27 cellular contexts compared by ENCODE assay signal in the genomic region with DNA sequence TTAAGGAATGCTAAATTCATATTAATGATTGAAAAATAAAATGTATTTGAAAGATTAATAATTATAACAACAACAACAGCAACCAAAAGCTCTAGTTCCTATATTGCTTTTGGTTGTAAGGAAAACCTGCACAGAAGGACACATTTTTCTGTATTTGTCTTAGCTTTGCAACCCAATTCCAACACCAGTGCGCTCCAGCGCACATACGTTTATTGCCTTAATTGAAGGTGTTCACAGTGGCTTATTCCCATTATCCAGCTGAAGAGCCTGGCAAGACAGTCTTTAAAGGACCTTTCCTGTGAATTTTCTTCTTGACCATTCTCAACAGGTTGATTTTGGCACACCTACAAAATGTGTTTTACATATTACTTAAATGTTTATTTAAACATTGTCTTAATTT.
"Had no signal": no experiment of that assay in that cellular context is flagged by ENCODE, and none has a peak within 500 bp of the region (broad histone marks: within the 10 kb centered on the region; RNA-seq: fewer than 3 reads in every experiment).

No MANE protein-coding gene starts in this region.

- H3K9me3 ChIP-seq: colonic mucosa, esophagus muscularis mucosa, lower lobe of right lung, prostate gland, right atrium auricular region, suprapubic skin, vagina had no signal

- H3K4me1 ChIP-seq: colonic mucosa, esophagus muscularis mucosa, foreskin keratinocyte, gastroesophageal sphincter, heart right ventricle, lower lobe of right lung, prostate gland, right atrium auricular region, suprapubic skin, vagina had no signal

- H3K36me3 ChIP-seq: colonic mucosa, esophagus muscularis mucosa, gastroesophageal sphincter, heart right ventricle, lower lobe of right lung, prostate gland, right atrium auricular region, suprapubic skin, vagina had no signal

- H3K4me2 ChIP-seq: smooth muscle cell had no signal

- H3K27me3 ChIP-seq: colonic mucosa, esophagus muscularis mucosa, foreskin keratinocyte, gastroesophageal sphincter, heart right ventricle, right atrium auricular region, suprapubic skin, vagina had no signal

- DNase-seq: colonic mucosa; effector memory CD4-positive, alpha-beta T cell; foreskin keratinocyte; glutamatergic neuron; heart right ventricle; hippocampal formation; kidney glomerular epithelial cell; left colon; left ventricle myocardium superior; lower lobe of right lung; natural killer cell; nucleus accumbens; stimulated activated CD4-positive, alpha-beta T cell treated with anti-CD3 and anti-CD28 coated beads, Interleukin-12 subunit alpha, Interleukin-12 subunit beta, amount 100 ng/mL, for 4 hours; stimulated activated CD4-positive, alpha-beta T cell treated with anti-CD3 and anti-CD28 coated beads, Interleukin-1b, Interleukin-23, amount 100 ng/mL, for 48 hours; stimulated activated CD4-positive, alpha-beta T cell treated with anti-CD3 and anti-CD28 coated beads, Interleukin-4, amount 100 ng/mL, for 1 hour; stimulated activated CD8-positive, alpha-beta memory T cell treated with anti-CD3 and anti-CD28 coated beads, Interleukin-4, amount 100 ng/mL, for 48 hours; stimulated activated naive CD4-positive, alpha-beta T cell; stimulated activated naive CD8-positive, alpha-beta T cell treated with anti-CD3 and anti-CD28 coated beads, Interleukin-15, amount 100 ng/mL, for 72 hours; trophoblast cell had no signal

- H3K4me3 ChIP-seq: colonic mucosa, esophagus muscularis mucosa, gastroesophageal sphincter, heart right ventricle, lower lobe of right lung, prostate gland, right atrium auricular region, smooth muscle cell, suprapubic skin, vagina had no signal

- H3K27ac ChIP-seq: colonic mucosa, esophagus muscularis mucosa, foreskin keratinocyte, gastroesophageal sphincter, heart right ventricle, lower lobe of right lung, prostate gland, right atrium auricular region, suprapubic skin, vagina had no signal

- ATAC-seq: foreskin keratinocyte; gastroesophageal sphincter; heart right ventricle; left colon; left ventricle myocardium superior; lower lobe of right lung; natural killer cell; sciatic nerve; stimulated activated naive CD8-positive, alpha-beta T cell treated with anti-CD3 and anti-CD28 coated beads, Interleukin-15, amount 100 ng/mL, for 72 hours had no signal
